In genomic region chr3:49513494-49514179, GRCh38 we compare ENCODE assay signal across 16 cellular contexts. TPM values are rescaled to one million over a fixed set of nuclear protein-coding genes. Genes with fewer than 3 reads are reported as not detected.
"Had no signal": no experiment of that assay in that cellular context is flagged by ENCODE, and none has a peak within 500 bp of the region (broad histone marks: within the 10 kb centered on the region; RNA-seq: fewer than 3 reads in every experiment).

No MANE protein-coding gene starts in this region.

- H3K27me3 Mint-ChIP-seq: activated CD4-positive, alpha-beta memory T cell treated with anti-CD3 and anti-CD28 coated beads for 36 hours; activated T-cell treated with anti-CD3 and anti-CD28 coated beads, Interleukin-2, amount 50 U/mL, for 24 hours; naive thymus-derived CD4-positive, alpha-beta T cell had no signal

- H3K4me3 ChIP-seq: colonic mucosa, esophagus squamous epithelium, mucosa of descending colon, skin epidermis, upper lobe of left lung had no signal

- H3K27ac ChIP-seq: colonic mucosa, esophagus squamous epithelium, skin epidermis, upper lobe of left lung had no signal

- DNase-seq: activated CD4-positive, alpha-beta memory T cell treated with anti-CD3 and anti-CD28 coated beads for 36 hours; activated naive CD4-positive, alpha-beta T cell treated with anti-CD3 and anti-CD28 coated beads, Interleukin-2, amount 50 U/mL, for 16 hours; activated T-cell treated with anti-CD3 and anti-CD28 coated beads, Interleukin-2, amount 50 U/mL, for 24 hours; caudate nucleus; colonic mucosa; esophagus squamous epithelium; foreskin fibroblast; glutamatergic neuron; left colon; mucosa of descending colon; naive thymus-derived CD4-positive, alpha-beta T cell; retina; stimulated activated CD4-positive, alpha-beta T cell treated with anti-CD3 and anti-CD28 coated beads, Interleukin-4, amount 100 ng/mL, for 24 hours; stimulated activated naive CD4-positive, alpha-beta T cell treated with Interleukin-2 at 50 U/mL for 16 hours; upper lobe of left lung had no signal

- H3K27me3 ChIP-seq: colonic mucosa, esophagus squamous epithelium, upper lobe of left lung had no signal

- H3K9me3 Mint-ChIP-seq: activated CD4-positive, alpha-beta memory T cell treated with anti-CD3 and anti-CD28 coated beads for 36 hours; activated T-cell treated with anti-CD3 and anti-CD28 coated beads, Interleukin-2, amount 50 U/mL, for 24 hours; naive thymus-derived CD4-positive, alpha-beta T cell had no signal

- H3K4me3 Mint-ChIP-seq: activated CD4-positive, alpha-beta memory T cell treated with anti-CD3 and anti-CD28 coated beads for 36 hours; activated T-cell treated with anti-CD3 and anti-CD28 coated beads, Interleukin-2, amount 50 U/mL, for 24 hours; naive thymus-derived CD4-positive, alpha-beta T cell had no signal

- H3K9me3 ChIP-seq: colonic mucosa, esophagus squamous epithelium, mucosa of descending colon, upper lobe of left lung had no signal

- H3K4me1 ChIP-seq: colonic mucosa, esophagus squamous epithelium had no signal

- H3K36me3 ChIP-seq: colonic mucosa had no signal

- H3K27ac Mint-ChIP-seq: activated CD4-positive, alpha-beta memory T cell treated with anti-CD3 and anti-CD28 coated beads for 36 hours; activated T-cell treated with anti-CD3 and anti-CD28 coated beads, Interleukin-2, amount 50 U/mL, for 24 hours had no signal

RNA-seq across cellular contexts. Expression of gene BSN, which starts 40.6 kb away (rescaled TPM):
- polyA plus RNA-seq: naive thymus-derived CD4-positive, alpha-beta T cell had no signal
